10 cellular contexts compared by ENCODE assay signal in genomic region chr13:94327318-94327717, GRCh38.
DNase-seq lines count a peak whose midpoint lies in the region; ATAC-seq and TF ChIP-seq lines count a peak whose summit lies in the region.
"Had no signal": no experiment of that assay in that cellular context is flagged by ENCODE, and none has a peak within 500 bp of the region (broad histone marks: within the 10 kb centered on the region; RNA-seq: fewer than 3 reads in every experiment).

No MANE protein-coding gene starts in this region.

- no peaks in the 10 kb centered on the region for H3K36me3 ChIP-seq in hepatocyte (replicated peaks; ENCODE audit: insufficient read depth, low read depth)

- no peaks in the 10 kb centered on the region for H3K27me3 ChIP-seq in hepatocyte

- WGBS in hepatocyte (ENCODE audit: low lambda C conversion rate, missing lambda C conversion rate) = 56% methylated on average over 6 of the region's 6 CpGs

- H3K4me2 ChIP-seq in hepatocyte = peak overlapping the region; percentile 20
- H3K4me2 ChIP-seq: SK-N-SH had no signal

- peak overlapping the region; percentile 7 for H3K27ac ChIP-seq in hepatocyte
- no peak overlapping the region for H3K27ac ChIP-seq in substantia nigra (ENCODE audit: low read depth, low read length, poor library complexity, severe bottlenecking)

- no peaks in the 10 kb centered on the region for H4K20me1 ChIP-seq in hepatocyte (ENCODE audit: insufficient read depth, poor library complexity, severe bottlenecking)

- TF ChIP-seq CTCF in GM13976 (IDR thresholded peaks at IDR 0.05; ENCODE audit: borderline replicate concordance, control extremely low read depth, extremely low read depth, insufficient read depth, missing control alignments) (no peak), hepatocyte (IDR thresholded peaks at IDR 0.05; ENCODE audit: poor library complexity) (no peak)

- peak; percentile 94 for ATAC-seq in GM21423 (IDR thresholded peaks at IDR 0.05; ENCODE audit: unreplicated experiment)
- ATAC-seq in HG03469 (IDR thresholded peaks at IDR 0.05; ENCODE audit: unreplicated experiment) = peak; percentile 95
- ATAC-seq: right cardiac atrium had no signal

- no peaks in the 10 kb centered on the region for H3K9me2 ChIP-seq in hepatocyte (replicated peaks; ENCODE audit: insufficient read depth)
- H3K9me2 ChIP-seq: SK-N-SH had no signal

- H3K79me2 ChIP-seq in hepatocyte = no peaks in the 10 kb centered on the region

- no peak overlapping the region for H2AFZ ChIP-seq in hepatocyte

- peaks cover 15% of the 10 kb centered on the region for H3K4me1 ChIP-seq in hepatocyte (ENCODE audit: insufficient read depth)

- H3K9me3 ChIP-seq in hepatocyte (ENCODE audit: low read depth) = no peaks in the 10 kb centered on the region
- H3K9me3 ChIP-seq: SK-N-SH had no signal

- H3K4me3 ChIP-seq in hepatocyte = no peak overlapping the region

- in situ Hi-C loops in GM13976 (cut with MboI; ENCODE audit: low sequenced_read_pairs, unreplicated experiment) = no loop called here

- DNase-seq in GM13976 (ENCODE audit: low spot score) (peak; percentile 58), hepatocyte (ENCODE audit: low spot score) (no peak), cortex of kidney (lab: John Stamatoyannopoulos, UW) (no peak), NCI-H2196 (lab: John Stamatoyannopoulos, UW; ENCODE audit: unreplicated experiment) (no peak), substantia nigra (lab: John Stamatoyannopoulos, UW) (no peak)
- DNase-seq in activated CD8-positive, alpha-beta memory T cell treated with anti-CD3 and anti-CD28 coated beads, Interleukin-2, amount 50 U/mL, for 48 hours = no peak
- DNase-seq: right cardiac atrium, SK-N-SH had no signal
